1 cellular context compared by ENCODE assay signal in the genomic region with DNA sequence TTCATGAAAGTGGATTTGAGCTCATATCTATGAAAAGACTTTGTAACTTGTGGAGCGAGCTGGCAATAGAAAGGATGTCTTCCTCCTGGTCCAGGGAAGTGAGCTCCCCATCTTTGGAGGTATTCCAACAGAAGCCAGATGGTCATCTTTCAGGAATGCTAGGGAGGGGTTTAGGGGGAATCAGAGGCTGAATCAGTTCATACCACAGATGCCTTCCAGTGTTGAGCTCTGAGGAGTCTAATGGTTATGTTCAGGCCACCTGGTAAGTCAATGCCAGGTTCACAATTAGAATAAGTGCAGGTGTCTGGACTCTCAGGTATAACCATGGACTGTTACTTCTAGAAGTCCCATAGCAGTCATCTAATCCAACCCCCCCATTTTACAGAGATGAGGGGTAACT.
TF ChIP-seq lines count a peak whose summit lies in the region.

No MANE protein-coding gene starts in this region.

TF ChIP-seq in A549, 52 proteins besides CTCF, POLR2A, EP300 and RAD21 (continued from another document):
- TF ChIP-seq, protein P1, sequence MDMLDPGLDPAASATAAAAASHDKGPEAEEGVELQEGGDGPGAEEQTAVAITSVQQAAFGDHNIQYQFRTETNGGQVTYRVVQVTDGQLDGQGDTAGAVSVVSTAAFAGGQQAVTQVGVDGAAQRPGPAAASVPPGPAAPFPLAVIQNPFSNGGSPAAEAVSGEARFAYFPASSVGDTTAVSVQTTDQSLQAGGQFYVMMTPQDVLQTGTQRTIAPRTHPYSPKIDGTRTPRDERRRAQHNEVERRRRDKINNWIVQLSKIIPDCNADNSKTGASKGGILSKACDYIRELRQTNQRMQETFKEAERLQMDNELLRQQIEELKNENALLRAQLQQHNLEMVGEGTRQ (IDR thresholded peaks at IDR 0.05), result no peak
- TF ChIP-seq, protein P2, sequence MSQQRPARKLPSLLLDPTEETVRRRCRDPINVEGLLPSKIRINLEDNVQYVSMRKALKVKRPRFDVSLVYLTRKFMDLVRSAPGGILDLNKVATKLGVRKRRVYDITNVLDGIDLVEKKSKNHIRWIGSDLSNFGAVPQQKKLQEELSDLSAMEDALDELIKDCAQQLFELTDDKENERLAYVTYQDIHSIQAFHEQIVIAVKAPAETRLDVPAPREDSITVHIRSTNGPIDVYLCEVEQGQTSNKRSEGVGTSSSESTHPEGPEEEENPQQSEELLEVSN (IDR thresholded peaks at IDR 0.05; ENCODE audit: borderline replicate concordance, low read depth), result no peak
- TF ChIP-seq ZC3H11A (IDR thresholded peaks at IDR 0.05) (no peak), GATA3 (IDR thresholded peaks at IDR 0.05; ENCODE audit: borderline replicate concordance) (peak; percentile 15; the same call in 1 of the 2 replicates), RFX5 (IDR thresholded peaks at IDR 0.05) (no peak), SMC3 (IDR thresholded peaks at IDR 0.05) (no peak), CHD4 (IDR thresholded peaks at IDR 0.05; ENCODE audit: borderline replicate concordance) (no peak), SREBF2 (IDR thresholded peaks at IDR 0.05) (no peak), MAFK (IDR thresholded peaks at IDR 0.05; ENCODE audit: partially characterized antibody) (no peak), KDM5A (IDR thresholded peaks at IDR 0.05) (no peak)
- TF ChIP-seq, protein P3, sequence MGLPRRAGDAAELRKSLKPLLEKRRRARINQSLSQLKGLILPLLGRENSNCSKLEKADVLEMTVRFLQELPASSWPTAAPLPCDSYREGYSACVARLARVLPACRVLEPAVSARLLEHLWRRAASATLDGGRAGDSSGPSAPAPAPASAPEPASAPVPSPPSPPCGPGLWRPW (IDR thresholded peaks at IDR 0.05), result no peak
- TF ChIP-seq, protein P4, sequence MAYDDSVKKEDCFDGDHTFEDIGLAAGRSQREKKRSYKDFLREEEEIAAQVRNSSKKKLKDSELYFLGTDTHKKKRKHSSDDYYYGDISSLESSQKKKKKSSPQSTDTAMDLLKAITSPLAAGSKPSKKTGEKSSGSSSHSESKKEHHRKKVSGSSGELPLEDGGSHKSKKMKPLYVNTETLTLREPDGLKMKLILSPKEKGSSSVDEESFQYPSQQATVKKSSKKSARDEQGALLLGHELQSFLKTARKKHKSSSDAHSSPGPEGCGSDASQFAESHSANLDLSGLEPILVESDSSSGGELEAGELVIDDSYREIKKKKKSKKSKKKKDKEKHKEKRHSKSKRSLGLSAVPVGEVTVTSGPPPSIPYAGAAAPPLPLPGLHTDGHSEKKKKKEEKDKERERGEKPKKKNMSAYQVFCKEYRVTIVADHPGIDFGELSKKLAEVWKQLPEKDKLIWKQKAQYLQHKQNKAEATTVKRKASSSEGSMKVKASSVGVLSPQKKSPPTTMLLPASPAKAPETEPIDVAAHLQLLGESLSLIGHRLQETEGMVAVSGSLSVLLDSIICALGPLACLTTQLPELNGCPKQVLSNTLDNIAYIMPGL (CRISPR knock-in tag; IDR thresholded peaks at IDR 0.05; ENCODE audit: borderline replicate concordance), result no peak
